9 cellular contexts compared by ENCODE assay signal in genomic region chr1:180633092-180634045, GRCh38. TPM values are rescaled to one million over a fixed set of nuclear protein-coding genes. Genes with fewer than 3 reads are reported as not detected.
DNase-seq lines count a peak whose midpoint lies in the region; ATAC-seq and TF ChIP-seq lines count a peak whose summit lies in the region.
"Had no signal": no experiment of that assay in that cellular context is flagged by ENCODE, and none has a peak within 500 bp of the region (broad histone marks: within the 10 kb centered on the region; RNA-seq: fewer than 3 reads in every experiment).

No MANE protein-coding gene starts in this region.

- H3K9ac ChIP-seq in SU-DHL-6 (ENCODE audit: low read length), result peak overlapping the region; percentile 69

- H4K20me1 ChIP-seq in GM23338 (replicated peaks; ENCODE audit: insufficient read depth) (peaks cover 15% of the 10 kb centered on the region), SU-DHL-6 (ENCODE audit: low read depth, low read length) (no peaks in the 10 kb centered on the region)

- H3K27me3 ChIP-seq in GM23338 (ENCODE audit: insufficient read depth) (no peaks in the 10 kb centered on the region), SU-DHL-6 (ENCODE audit: low read length) (no peaks in the 10 kb centered on the region)

- DNase-seq in AG04449 (ENCODE audit: low read depth, low spot score) (no peak), GM23338 (ENCODE audit: low spot score) (no peak), inferior parietal cortex (ENCODE audit: extremely low spot score) (peak; percentile 13), cortex of kidney (lab: John Stamatoyannopoulos, UW) (no peak), NCI-H226 (no peak), endothelial cell (ENCODE audit: low spot score) (no peak)

- H3K4me1 Mint-ChIP-seq in GM23338, result peaks cover 6% of the 10 kb centered on the region
- peaks cover 19% of the 10 kb centered on the region for H3K4me1 Mint-ChIP-seq in endothelial cell (ENCODE audit: unreplicated experiment)

- no peak overlapping the region for H2AFZ ChIP-seq in GM23338
- no peak overlapping the region for H2AFZ ChIP-seq in SU-DHL-6 (ENCODE audit: low read depth, low read length, severe bottlenecking)

- POLR2A ChIA-PET in AG04449 (lab: Yijun Ruan, JAX), result interaction anchor here (1.2 kb wide), 1 partner anchor 47 kb away, joined by 4 read pairs; no protein-coding TSS in a partner anchor

- peaks cover 59% of the 10 kb centered on the region for H3K79me2 ChIP-seq in GM23338 (replicated peaks; ENCODE audit: insufficient read depth)
- peaks cover 22% of the 10 kb centered on the region; the same call in 1 of the 2 replicates for H3K79me2 ChIP-seq in SU-DHL-6 (ENCODE audit: insufficient read depth, low read length)

- H3F3A ChIP-seq in GM23338 (replicated peaks; ENCODE audit: low read depth), result no peaks in the 10 kb centered on the region
- H3F3A ChIP-seq in SU-DHL-6 (ENCODE audit: insufficient read depth), result no peaks in the 10 kb centered on the region

- H3K4me2 ChIP-seq in GM23338 (peak overlapping the region; percentile 84), SU-DHL-6 (ENCODE audit: low read depth, low read length, poor library complexity, severe bottlenecking) (peak overlapping the region; percentile 84)

- no peaks in the 10 kb centered on the region for H3K9me2 ChIP-seq in GM23338 (ENCODE audit: insufficient read depth)
- H3K9me2 ChIP-seq in SU-DHL-6 (replicated peaks; ENCODE audit: insufficient read depth, low read length), result no peaks in the 10 kb centered on the region

- H3K36me3 ChIP-seq in GM23338 (ENCODE audit: insufficient read depth), result no peaks in the 10 kb centered on the region
- no peaks in the 10 kb centered on the region for H3K36me3 ChIP-seq in SU-DHL-6 (ENCODE audit: low read length)

- H3K27ac Mint-ChIP-seq in GM23338 (no peak overlapping the region), endothelial cell (ENCODE audit: unreplicated experiment) (no peak overlapping the region)
- H3K27ac Mint-ChIP-seq: activated naive CD8-positive, alpha-beta T cell treated with anti-CD3 and anti-CD28 coated beads, Interleukin-2, amount 50 U/mL, for 24 hours had no signal

- ATAC-seq in GM23338 (no peak), HG02571 (IDR thresholded peaks at IDR 0.05; ENCODE audit: unreplicated experiment) (no peak)

- H3K27ac ChIP-seq in GM23338 (ENCODE audit: low read depth) (peak overlapping the region; percentile 87; the same call in 1 of the 2 replicates), SU-DHL-6 (ENCODE audit: low read depth, low read length) (no peak overlapping the region)

- H3K4me3 ChIP-seq in AG04449 (ENCODE audit: low read depth, low read length) (peak overlapping the region; percentile 96), GM23338 (peak overlapping the region; percentile 79), SU-DHL-6 (ENCODE audit: insufficient read depth, low read length, poor library complexity, severe bottlenecking) (peak overlapping the region; percentile 82)

- no peaks in the 10 kb centered on the region for H3K36me3 Mint-ChIP-seq in GM23338 (ENCODE audit: low read depth)
- H3K36me3 Mint-ChIP-seq in endothelial cell (ENCODE audit: low read depth, unreplicated experiment), result no peaks in the 10 kb centered on the region

- H3K4me3 Mint-ChIP-seq in GM23338 (no peak overlapping the region), endothelial cell (ENCODE audit: unreplicated experiment) (no peak overlapping the region)
- H3K4me3 Mint-ChIP-seq: activated naive CD8-positive, alpha-beta T cell treated with anti-CD3 and anti-CD28 coated beads, Interleukin-2, amount 50 U/mL, for 24 hours had no signal

- no peaks in the 10 kb centered on the region for H3K9me3 ChIP-seq in SU-DHL-6 (ENCODE audit: insufficient read depth, low read length)

- H3K4me1 ChIP-seq in GM23338 (ENCODE audit: insufficient read depth), result peaks cover 21% of the 10 kb centered on the region

- H3K27me3 Mint-ChIP-seq in GM23338 (ENCODE audit: insufficient read depth, low read depth, poor library complexity) (no peaks in the 10 kb centered on the region), endothelial cell (ENCODE audit: unreplicated experiment) (peaks cover 2% of the 10 kb centered on the region)
- H3K27me3 Mint-ChIP-seq: activated naive CD8-positive, alpha-beta T cell treated with anti-CD3 and anti-CD28 coated beads, Interleukin-2, amount 50 U/mL, for 24 hours had no signal

- H3K9me3 Mint-ChIP-seq in GM23338 (no peaks in the 10 kb centered on the region), endothelial cell (ENCODE audit: unreplicated experiment) (no peaks in the 10 kb centered on the region)
- H3K9me3 Mint-ChIP-seq: activated naive CD8-positive, alpha-beta T cell treated with anti-CD3 and anti-CD28 coated beads, Interleukin-2, amount 50 U/mL, for 24 hours had no signal

- CTCF ChIA-PET in AG04449 (lab: Yijun Ruan, JAX), result interaction anchor here (2.2 to 3.1 kb wide), 2 partner anchors 17 to 229 kb away, joined by 5 to 26 read pairs; no protein-coding TSS in a partner anchor

- no peak for TF ChIP-seq CTCF in AG04449 (IDR thresholded peaks at IDR 0.05; ENCODE audit: insufficient read depth, low read length, missing control alignments)
- TF ChIP-seq CTCF in GM23338 (conservative IDR thresholded peaks at IDR 0.05; ENCODE audit: low read depth in 2 of 2), result no peak
- TF ChIP-seq CTCF in SU-DHL-6 (IDR thresholded peaks at IDR 0.05; ENCODE audit: insufficient read depth, low read length, poor library complexity, severe bottlenecking), result no peak
- no peak for TF ChIP-seq CTCF in endothelial cell (IDR thresholded peaks at IDR 0.05; ENCODE audit: unreplicated experiment)

TF ChIP-seq in GM23338, 12 proteins besides CTCF, POLR2A, EP300 and RAD21 (continues in another document):
- no peak for TF ChIP-seq REST (IDR thresholded peaks at IDR 0.05; ENCODE audit: unreplicated experiment)
- TF ChIP-seq JUNB (IDR thresholded peaks at IDR 0.05; ENCODE audit: unreplicated experiment), result no peak

RNA-seq across cellular contexts. Expression of gene XPR1, which starts 1.5 kb away (rescaled TPM):
- total RNA-seq in GM23338 (2014; rRNA removed; shearing (Covaris generic)), result 34.0 and 38.1 TPM in 2 replicates
- 7.3 and 9.3 TPM in 2 replicates for polyA plus RNA-seq in GM23338 (2016; fragmentation: Nextera tagmentation; extraction: Ambion mirVana)
- total RNA-seq in endothelial cell (ENCODE audit: unreplicated experiment), result 71.8 TPM
